9 cellular contexts compared by ENCODE assay signal in the genomic region with DNA sequence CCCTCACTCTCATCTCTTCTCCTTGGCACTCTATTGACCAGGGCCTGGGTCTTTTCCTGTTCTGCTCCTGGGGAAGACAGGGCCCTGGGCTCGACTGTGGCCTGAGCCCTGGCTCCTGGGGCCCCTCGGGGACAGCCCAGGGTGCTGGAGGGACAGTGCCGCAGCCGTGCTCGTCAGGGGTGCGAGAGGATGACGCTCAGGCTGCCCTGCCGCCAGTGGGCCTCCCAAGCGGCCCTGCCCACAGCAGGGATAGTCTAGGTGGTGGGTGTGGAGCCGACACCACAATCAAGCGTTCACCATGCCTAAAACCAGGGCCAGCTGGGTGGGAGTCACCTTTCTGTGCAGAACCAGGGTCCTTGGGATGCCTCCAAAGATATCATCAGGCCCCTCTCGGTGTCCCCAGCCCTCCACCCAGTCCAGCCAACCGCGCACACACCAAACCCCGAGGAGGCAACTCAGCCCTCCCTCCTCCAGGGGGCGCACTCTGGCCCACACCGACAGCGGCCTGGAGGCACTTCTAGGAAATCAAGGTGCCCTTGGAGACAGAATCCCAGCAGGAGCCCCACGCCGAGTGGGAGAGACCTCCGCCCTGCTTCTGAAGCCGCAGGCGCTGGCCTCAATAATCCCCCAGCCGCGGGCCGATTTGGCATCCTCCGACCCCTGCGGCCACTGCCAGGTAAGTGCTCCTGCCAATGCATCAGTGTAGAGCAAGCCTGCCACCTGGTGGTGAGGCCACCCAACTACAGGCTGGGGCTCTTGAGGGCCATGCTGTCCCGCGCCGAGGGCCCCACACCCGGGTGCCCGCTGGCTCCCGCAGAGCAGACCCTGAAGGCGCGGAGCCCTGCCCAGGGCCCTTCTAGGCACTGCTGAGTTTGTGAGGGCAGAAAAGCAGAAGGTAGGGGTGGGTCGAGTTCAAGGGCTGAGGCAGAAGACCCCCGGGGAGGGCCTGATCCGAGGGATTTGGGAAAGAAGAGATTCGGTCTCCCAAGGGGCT.
DNase-seq lines count a peak whose midpoint lies in the region; ATAC-seq and TF ChIP-seq lines count a peak whose summit lies in the region.
"Had no signal": no experiment of that assay in that cellular context is flagged by ENCODE, and none has a peak within 500 bp of the region (broad histone marks: within the 10 kb centered on the region; RNA-seq: fewer than 3 reads in every experiment).

No MANE protein-coding gene starts in this region.

- WGBS in heart left ventricle, 4 donors = 37 to 53% (median 40%) methylated on average over 23 to 40 of the region's 40 CpGs
- WGBS in prostate gland = 42% methylated on average over 40 of the region's 40 CpGs

- H3K9me3 Mint-ChIP-seq in Calu3 (ENCODE audit: low read depth, unreplicated experiment) = no peaks in the 10 kb centered on the region
- H3K9me3 Mint-ChIP-seq in activated naive CD8-positive, alpha-beta T cell treated with anti-CD3 and anti-CD28 coated beads for 36 hours = no peaks in the 10 kb centered on the region

- TF ChIP-seq CTCF in Calu3 (IDR thresholded peaks at IDR 0.05; ENCODE audit: unreplicated experiment) (peak; percentile 87), heart left ventricle (IDR thresholded peaks at IDR 0.05) (peak; percentile 86 to 98 (median 96)), prostate gland (IDR thresholded peaks at IDR 0.05) (peak; percentile 73 to 94 (median 86))

- H3K27ac Mint-ChIP-seq in Calu3 (ENCODE audit: unreplicated experiment) = no peak overlapping the region
- no peak overlapping the region for H3K27ac Mint-ChIP-seq in activated naive CD8-positive, alpha-beta T cell treated with anti-CD3 and anti-CD28 coated beads for 36 hours
- H3K27ac Mint-ChIP-seq: activated naive CD8-positive, alpha-beta T cell had no signal

- no peaks in the 10 kb centered on the region for H3K9me2 ChIP-seq in Karpas-422 (replicated peaks; ENCODE audit: insufficient read depth, low read length)

- no peak overlapping the region for H3K4me3 ChIP-seq in Karpas-422 (ENCODE audit: low read length)
- H3K4me3 ChIP-seq in heart left ventricle = peak overlapping the region in 8 of 12 donors; percentile 28 to 47 (median 38)
- no peak overlapping the region for H3K4me3 ChIP-seq in prostate gland

- H3K27me3 ChIP-seq in Karpas-422 (ENCODE audit: low read length) = no peaks in the 10 kb centered on the region
- peaks cover 0 to 13% (median 0%) of the 10 kb centered on the region in 9 donors for H3K27me3 ChIP-seq in heart left ventricle
- no peaks in the 10 kb centered on the region for H3K27me3 ChIP-seq in prostate gland (replicated peaks; ENCODE audit: insufficient read depth)

- no peaks in the 10 kb centered on the region for H3K4me1 Mint-ChIP-seq in Calu3 (ENCODE audit: low read depth, unreplicated experiment)
- H3K4me1 Mint-ChIP-seq in activated naive CD8-positive, alpha-beta T cell treated with anti-CD3 and anti-CD28 coated beads for 36 hours = no peaks in the 10 kb centered on the region

- H2AFZ ChIP-seq in Karpas-422 (ENCODE audit: low read length) = no peak overlapping the region

- BruUV-seq in Calu3 (replicated peaks; lab: Mats Ljungman, UMichigan) = no TSS peak

- H3K36me3 ChIP-seq in Karpas-422 (ENCODE audit: insufficient read depth, low read length) (no peaks in the 10 kb centered on the region), heart left ventricle (no peaks in the 10 kb centered on the region), prostate gland (no peaks in the 10 kb centered on the region)

- no peaks in the 10 kb centered on the region for H3K79me2 ChIP-seq in Karpas-422 (ENCODE audit: low read length)

- ATAC-seq in GM21528 (IDR thresholded peaks at IDR 0.05; ENCODE audit: low FRiP score, unreplicated experiment) (peak; percentile 77), SK-N-SH treated with all-trans-retinoic acid at 6 μM for 48 hours (peak; percentile 70), heart left ventricle (peak; percentile 61 to 91 (median 81)), GM19328 (IDR thresholded peaks at IDR 0.05; ENCODE audit: unreplicated experiment) (no peak)

- H3K4me1 ChIP-seq in Karpas-422 (ENCODE audit: low read length) (no peaks in the 10 kb centered on the region), heart left ventricle (peaks cover 0 to 8% (median 2%) of the 10 kb centered on the region in 12 donors), prostate gland (replicated peaks) (no peaks in the 10 kb centered on the region)

- intact Hi-C loops in Calu3 (cut with micrococcal nuclease; ENCODE audit: unreplicated experiment) = loop anchor here (2.0 kb wide), 1 partner anchor 942 kb away; no protein-coding TSS in a partner anchor
- intact Hi-C loops in heart left ventricle (cut with DNase I) = loop anchor here (2.0 to 10.0 kb wide), 14 partner anchors 59 to 1934 kb away; no protein-coding TSS in a partner anchor
- intact Hi-C loops in prostate gland (cut with DNase I) = loop anchor here (2.0 kb wide), 1 partner anchor 942 kb away; no protein-coding TSS in a partner anchor

- H3K9me3 ChIP-seq in Karpas-422 (ENCODE audit: low read length) (no peaks in the 10 kb centered on the region), heart left ventricle (no peaks in the 10 kb centered on the region), prostate gland (no peaks in the 10 kb centered on the region)

- no peaks in the 10 kb centered on the region for H3K36me3 Mint-ChIP-seq in Calu3 (ENCODE audit: insufficient read depth, unreplicated experiment)
- no peaks in the 10 kb centered on the region for H3K36me3 Mint-ChIP-seq in activated naive CD8-positive, alpha-beta T cell treated with anti-CD3 and anti-CD28 coated beads for 36 hours
- H3K36me3 Mint-ChIP-seq: activated naive CD8-positive, alpha-beta T cell had no signal

- H3K27me3 Mint-ChIP-seq in Calu3 (ENCODE audit: unreplicated experiment) = peaks cover 26% of the 10 kb centered on the region
- peaks cover 13% of the 10 kb centered on the region for H3K27me3 Mint-ChIP-seq in activated naive CD8-positive, alpha-beta T cell treated with anti-CD3 and anti-CD28 coated beads for 36 hours

- CTCF ChIA-PET in Calu3 (lab: Charles Lee) = no interaction called here

- H3K4me3 Mint-ChIP-seq in Calu3 (ENCODE audit: low read depth, unreplicated experiment) = no peak overlapping the region
- H3K4me3 Mint-ChIP-seq in activated naive CD8-positive, alpha-beta T cell treated with anti-CD3 and anti-CD28 coated beads for 36 hours = no peak overlapping the region
- H3K4me3 Mint-ChIP-seq: activated naive CD8-positive, alpha-beta T cell had no signal

- no peaks in the 10 kb centered on the region for H4K20me1 ChIP-seq in Karpas-422 (ENCODE audit: insufficient read depth, low read depth, low read length)

- H3K9ac ChIP-seq in Karpas-422 (ENCODE audit: low read length) = no peak overlapping the region

- H3K4me2 ChIP-seq in Karpas-422 (ENCODE audit: low read depth, low read length, poor library complexity, severe bottlenecking) = no peak overlapping the region

- TF ChIP-seq POLR2A in heart left ventricle (IDR thresholded peaks at IDR 0.05) = no peak
- TF ChIP-seq POLR2A in prostate gland (IDR thresholded peaks at IDR 0.05) = no peak

- peak; percentile 76 for DNase-seq in Calu3
- DNase-seq in Karpas-422 = peak; percentile 77
- peak; percentile 78 for DNase-seq in activated naive CD8-positive, alpha-beta T cell treated with anti-CD3 and anti-CD28 coated beads for 36 hours
- peak; percentile 66 to 88 (median 72) for DNase-seq in heart left ventricle
- DNase-seq in prostate gland (ENCODE audit: low spot score) = peak; percentile 40

- H3K27ac ChIP-seq in Karpas-422 (ENCODE audit: low read length) = no peak overlapping the region
- no peak overlapping the region for H3K27ac ChIP-seq in heart left ventricle
- H3K27ac ChIP-seq in prostate gland = no peak overlapping the region

TF ChIP-seq in SK-N-SH treated with all-trans-retinoic acid at 6 μM for 48 hours, 23 proteins besides CTCF, POLR2A, EP300 and RAD21:
- TF ChIP-seq CSRNP3 (CRISPR knock-in tag; IDR thresholded peaks at IDR 0.05) (no peak), TOX (CRISPR knock-in tag; IDR thresholded peaks at IDR 0.05; ENCODE audit: borderline replicate concordance) (no peak), RARB (CRISPR knock-in tag; IDR thresholded peaks at IDR 0.05) (no peak), ZFP3 (CRISPR knock-in tag; IDR thresholded peaks at IDR 0.05) (no peak), ZNF70 (CRISPR knock-in tag; IDR thresholded peaks at IDR 0.05) (no peak), OSR1 (CRISPR knock-in tag; IDR thresholded peaks at IDR 0.05) (no peak), ZNF565 (CRISPR knock-in tag; conservative IDR thresholded peaks at IDR 0.05; ENCODE audit: low read depth) (no peak)
- TF ChIP-seq, protein P1, sequence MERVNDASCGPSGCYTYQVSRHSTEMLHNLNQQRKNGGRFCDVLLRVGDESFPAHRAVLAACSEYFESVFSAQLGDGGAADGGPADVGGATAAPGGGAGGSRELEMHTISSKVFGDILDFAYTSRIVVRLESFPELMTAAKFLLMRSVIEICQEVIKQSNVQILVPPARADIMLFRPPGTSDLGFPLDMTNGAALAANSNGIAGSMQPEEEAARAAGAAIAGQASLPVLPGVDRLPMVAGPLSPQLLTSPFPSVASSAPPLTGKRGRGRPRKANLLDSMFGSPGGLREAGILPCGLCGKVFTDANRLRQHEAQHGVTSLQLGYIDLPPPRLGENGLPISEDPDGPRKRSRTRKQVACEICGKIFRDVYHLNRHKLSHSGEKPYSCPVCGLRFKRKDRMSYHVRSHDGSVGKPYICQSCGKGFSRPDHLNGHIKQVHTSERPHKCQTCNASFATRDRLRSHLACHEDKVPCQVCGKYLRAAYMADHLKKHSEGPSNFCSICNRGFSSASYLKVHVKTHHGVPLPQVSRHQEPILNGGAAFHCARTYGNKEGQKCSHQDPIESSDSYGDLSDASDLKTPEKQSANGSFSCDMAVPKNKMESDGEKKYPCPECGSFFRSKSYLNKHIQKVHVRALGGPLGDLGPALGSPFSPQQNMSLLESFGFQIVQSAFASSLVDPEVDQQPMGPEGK (CRISPR knock-in tag; IDR thresholded peaks at IDR 0.05; ENCODE audit: borderline replicate concordance) = no peak

Comparison
In these comparisons a context has a peak if more than half of its experiments do, and no peak if none do; other contexts are left out.
1. H3K4me3 ChIP-seq: peak in heart left ventricle (8 of 12); none in Karpas-422 (single experiment) and prostate gland (0 of 2).
2. Peak in every context shown above with its lines, with median percentiles within 50 percentile points of each other: DNase-seq and CTCF ChIP-seq.